In genomic region chr16:54185045-54185444, GRCh38 we compare ENCODE assay signal across 29 cellular contexts.
DNase-seq lines count a peak whose midpoint lies in the region; ATAC-seq, FAIRE-seq and TF ChIP-seq lines count a peak whose summit lies in the region.
"Had no signal": no experiment of that assay in that cellular context is flagged by ENCODE, and none has a peak within 500 bp of the region (broad histone marks: within the 10 kb centered on the region; RNA-seq: fewer than 3 reads in every experiment).

No MANE protein-coding gene starts in this region.

- 98% methylated on average over 2 of the region's 2 CpGs for WGBS in HepG2 (ENCODE audit: low lambda C conversion rate)
- 65% methylated on average over 2 of the region's 2 CpGs for WGBS in right lobe of liver (ENCODE audit: insufficient coverage, low coverage, low lambda C conversion rate, missing lambda C conversion rate)

- H2AFZ ChIP-seq in HepG2 (ENCODE audit: low read length), result no peak overlapping the region

- POLR2A ChIA-PET in HepG2 (lab: Yijun Ruan, JAX), result no interaction called here

- H3K27ac ChIP-seq in HepG2 (ENCODE audit: extremely low read length, insufficient read depth, low read length) (no peak overlapping the region), right lobe of liver (no peak overlapping the region)
- H3K27ac ChIP-seq: 22Rv1; A549; BLaER1; BLaER1 treated with 17β-estradiol and CSF1 and Interleukin-3, amounts not matched to agents 10 nM and 100 nM; C4-2B had no signal

- intact Hi-C loops in HepG2 (cut with micrococcal nuclease; ENCODE audit: unreplicated experiment) (no loop called here), right lobe of liver (cut with DNase I) (no loop called here)

- no peak for FAIRE-seq in HepG2 (lab: Jason Lieb, UNC)
- FAIRE-seq: A204.1, A549, D721Med had no signal

- no peak for DNase-seq in HepG2 (ENCODE audit: low spot score)
- DNase-seq in right lobe of liver, result no peak
- DNase-seq: 8988T; ACHN; AML-193; BE2C; C1 segment of cervical spinal cord; Caco-2; Calu3; CD4-positive, alpha-beta memory T cell; CD4-positive, alpha-beta T cell; CD4-positive, CD25-positive, alpha-beta regulatory T cell; CD8-positive, alpha-beta memory T cell; CD8-positive, alpha-beta T cell; COR-L47; DMS 273 treated with DMSO at 0.1 percent for 48 hours; DMS153; DMS53; DMS79; DMS79 treated with DMSO at 0.1 percent for 48 hours; DND-41; EL had no signal

- in situ Hi-C loops in HepG2 (cut with HindIII; ENCODE audit: extremely low pct_ligation_motif_present, low pct_unique_long_range_greater_than_20kb), result loop anchor here (25.0 kb wide), 1 partner anchor 423 kb away; no protein-coding TSS in a partner anchor

- no peaks in the 10 kb centered on the region for H3K36me3 ChIP-seq in HepG2 (replicated peaks in 1 of 2; ENCODE audit: control insufficient read depth in 1 of 2, insufficient read depth in 2 of 2, low read length in 2 of 2)
- no peaks in the 10 kb centered on the region for H3K36me3 ChIP-seq in right lobe of liver
- H3K36me3 ChIP-seq: BE2C; BLaER1; BLaER1 treated with 17β-estradiol and CSF1 and Interleukin-3, amounts not matched to agents 10 nM and 100 nM had no signal

- no peak overlapping the region for H3K4me3 ChIP-seq in HepG2 (replicated peaks in 1 of 3; ENCODE audit: insufficient read depth in 1 of 3, low read depth in 2 of 3, low read length in 3 of 3)
- no peak overlapping the region for H3K4me3 ChIP-seq in right lobe of liver
- H3K4me3 ChIP-seq: A549; BLaER1; BLaER1 treated with 17β-estradiol and CSF1 and Interleukin-3, amounts not matched to agents 10 nM and 100 nM had no signal

- no peak overlapping the region for H3K4me2 ChIP-seq in HepG2 (ENCODE audit: low read depth, low read length)
- H3K4me2 ChIP-seq: A549; BLaER1; BLaER1 treated with 17β-estradiol and CSF1 and Interleukin-3, amounts not matched to agents 10 nM and 100 nM had no signal

- ATAC-seq in HepG2, result no peak
- no peak for ATAC-seq in right lobe of liver
- ATAC-seq: A549; CD8-positive, alpha-beta T cell had no signal

- TF ChIP-seq RAD21 in HepG2 (CRISPR knock-in tag; IDR thresholded peaks at IDR 0.05), result no peak

- no peak overlapping the region for H3K9ac ChIP-seq in HepG2 (ENCODE audit: insufficient read depth, low read depth, low read length)
- H3K9ac ChIP-seq: BLaER1; BLaER1 treated with 17β-estradiol and CSF1 and Interleukin-3, amounts not matched to agents 10 nM and 100 nM had no signal

- no peak for TF ChIP-seq EP300 in HepG2 (IDR thresholded peaks at IDR 0.05; ENCODE audit: low read depth in 2 of 2, low read length in 2 of 2)
- TF ChIP-seq EP300 in HepG2 (CRISPR knock-in tag; IDR thresholded peaks at IDR 0.05; ENCODE audit: borderline replicate concordance), result no peak

- no TSS peak for BruUV-seq in HepG2 (replicated peaks; lab: Mats Ljungman, UMichigan)

- TF ChIP-seq POLR2A in HepG2 (IDR thresholded peaks at IDR 0.05; ENCODE audit: insufficient read depth in 1 of 2, low read depth in 2 of 2, low read length in 2 of 2), result no peak
- TF ChIP-seq POLR2A in right lobe of liver (IDR thresholded peaks at IDR 0.05), result no peak

- peaks cover 47% of the 10 kb centered on the region for H3K4me1 ChIP-seq in HepG2 (ENCODE audit: insufficient read depth, low read length)
- H3K4me1 ChIP-seq in right lobe of liver, result peaks cover 0 to 16% (median 4%) of the 10 kb centered on the region in 4 donors
- H3K4me1 ChIP-seq: BE2C; BLaER1; BLaER1 treated with 17β-estradiol and CSF1 and Interleukin-3, amounts not matched to agents 10 nM and 100 nM had no signal

- H3K79me2 ChIP-seq in HepG2 (ENCODE audit: insufficient read depth, low read length), result no peaks in the 10 kb centered on the region

- no peak for TF ChIP-seq CTCF in HepG2 (CRISPR knock-in tag; IDR thresholded peaks at IDR 0.05)
- no peak for TF ChIP-seq CTCF in right lobe of liver (IDR thresholded peaks at IDR 0.05)

- CTCF ChIA-PET in HepG2 (lab: Yijun Ruan, JAX; ENCODE audit: low intra/inter-chr PET ratio, low total read pairs), result no interaction called here

- H3K9me3 ChIP-seq in HepG2 (ENCODE audit: low read length), result no peaks in the 10 kb centered on the region
- no peaks in the 10 kb centered on the region for H3K9me3 ChIP-seq in right lobe of liver
- H3K9me3 ChIP-seq: A549, BE2C, BLaER1 had no signal

- no peaks in the 10 kb centered on the region for H4K20me1 ChIP-seq in HepG2 (ENCODE audit: insufficient read depth, low read length)
- H4K20me1 ChIP-seq: BLaER1; BLaER1 treated with 17β-estradiol and CSF1 and Interleukin-3, amounts not matched to agents 10 nM and 100 nM had no signal

- H3K27me3 ChIP-seq in HepG2 (ENCODE audit: control insufficient read depth in 1 of 2, insufficient read depth in 2 of 2, low read length in 2 of 2), result no peaks in the 10 kb centered on the region
- H3K27me3 ChIP-seq in right lobe of liver, result no peaks in the 10 kb centered on the region
- H3K27me3 ChIP-seq: BE2C; BLaER1; BLaER1 treated with 17β-estradiol and CSF1 and Interleukin-3, amounts not matched to agents 10 nM and 100 nM had no signal

TF ChIP-seq in HepG2, 621 proteins besides CTCF, POLR2A, EP300 and RAD21:
- TF ChIP-seq ZFYVE20 (CRISPR knock-in tag; IDR thresholded peaks at IDR 0.05; ENCODE audit: borderline replicate concordance, low read depth) (no peak), ZNF709 (CRISPR knock-in tag; IDR thresholded peaks at IDR 0.05) (peak; percentile 98)
